Comparison of ENCODE assay signal across 30 cellular contexts in genomic region chr19:30318261-30318660, GRCh38. TPM values are rescaled to one million over a fixed set of nuclear protein-coding genes. Genes with fewer than 3 reads are reported as not detected.
"Had no signal": no experiment of that assay in that cellular context is flagged by ENCODE, and none has a peak within 500 bp of the region (broad histone marks: within the 10 kb centered on the region; RNA-seq: fewer than 3 reads in every experiment).

No MANE protein-coding gene starts in this region.

- DNase-seq: activated CD4-positive, alpha-beta memory T cell treated with anti-CD3 and anti-CD28 coated beads, Interleukin-2, amount 10 ng/mL, durations not matched to agents 7 days and 5 days; activated CD4-positive, alpha-beta T cell treated with anti-CD3 and anti-CD28 coated beads for 1 hour; activated CD4-positive, alpha-beta T cell treated with anti-CD3 and anti-CD28 coated beads for 4 hours; activated CD4-positive, alpha-beta T cell treated with anti-CD3 and anti-CD28 coated beads, Interleukin-2, amount 10 ng/mL, durations not matched to agents 7 days and 5 days; activated CD4-positive, alpha-beta T cell treated with anti-CD3 and anti-CD28 coated beads, Interleukin-2, amount 50 U/mL, for 4 hours; activated CD4-positive, CD25-positive, alpha-beta regulatory T cell; activated CD8-positive, alpha-beta memory T cell treated with anti-CD3 and anti-CD28 coated beads, Interleukin-2, amount 50 U/mL, for 48 hours; activated gamma-delta T cell; activated naive CD4-positive, alpha-beta T cell; activated naive CD4-positive, alpha-beta T cell treated with anti-CD3 and anti-CD28 coated beads, Interleukin-2, amount 10 ng/mL, durations not matched to agents 7 days and 5 days; activated naive CD8-positive, alpha-beta T cell treated with anti-CD3 and anti-CD28 coated beads, Interleukin-2, amount 10 ng/mL, durations not matched to agents 7 days and 5 days; activated T-cell treated with anti-CD3 and anti-CD28 coated beads for 4 hours; activated T-cell treated with anti-CD3 and anti-CD28 coated beads, Interleukin-2, amount 50 U/mL, for 24 hours; activated T-cell treated with anti-CD3 and anti-CD28 coated beads, Interleukin-2, amount 50 U/mL, for 72 hours; anterior cingulate cortex; brain microvascular endothelial cell; effector memory CD4-positive, alpha-beta T cell; foreskin fibroblast; T-helper 2 cell had no signal

- H3K36me3 ChIP-seq: brain microvascular endothelial cell had no signal

- H3K27ac Mint-ChIP-seq: activated CD4-positive, alpha-beta memory T cell treated with anti-CD3 and anti-CD28 coated beads, Interleukin-2, amount 10 ng/mL, durations not matched to agents 7 days and 5 days; activated CD4-positive, alpha-beta T cell treated with anti-CD3 and anti-CD28 coated beads, Interleukin-2, amount 10 ng/mL, durations not matched to agents 7 days and 5 days; activated naive CD4-positive, alpha-beta T cell treated with anti-CD3 and anti-CD28 coated beads, Interleukin-2, amount 10 ng/mL, durations not matched to agents 7 days and 5 days; activated naive CD4-positive, alpha-beta T cell treated with anti-CD3 and anti-CD28 coated beads, Interleukin-2, amount 50 U/mL, for 72 hours; activated naive CD8-positive, alpha-beta T cell treated with anti-CD3 and anti-CD28 coated beads, Interleukin-2, amount 10 ng/mL, durations not matched to agents 7 days and 5 days; activated T-cell treated with anti-CD3 and anti-CD28 coated beads, Interleukin-2, amount 50 U/mL, for 24 hours; activated T-cell treated with anti-CD3 and anti-CD28 coated beads, Interleukin-2, amount 50 U/mL, for 72 hours; endodermal cell had no signal

- H3K36me3 Mint-ChIP-seq: activated naive CD4-positive, alpha-beta T cell treated with anti-CD3 and anti-CD28 coated beads, Interleukin-2, amount 10 ng/mL, durations not matched to agents 7 days and 5 days; activated naive CD4-positive, alpha-beta T cell treated with anti-CD3 and anti-CD28 coated beads, Interleukin-2, amount 50 U/mL, for 72 hours; activated naive CD8-positive, alpha-beta T cell treated with anti-CD3 and anti-CD28 coated beads, Interleukin-2, amount 10 ng/mL, durations not matched to agents 7 days and 5 days had no signal

- H3K27me3 Mint-ChIP-seq: activated CD4-positive, alpha-beta memory T cell treated with anti-CD3 and anti-CD28 coated beads, Interleukin-2, amount 10 ng/mL, durations not matched to agents 7 days and 5 days; activated CD4-positive, alpha-beta T cell treated with anti-CD3 and anti-CD28 coated beads, Interleukin-2, amount 10 ng/mL, durations not matched to agents 7 days and 5 days; activated naive CD4-positive, alpha-beta T cell treated with anti-CD3 and anti-CD28 coated beads, Interleukin-2, amount 10 ng/mL, durations not matched to agents 7 days and 5 days; activated naive CD8-positive, alpha-beta T cell treated with anti-CD3 and anti-CD28 coated beads, Interleukin-2, amount 10 ng/mL, durations not matched to agents 7 days and 5 days; activated T-cell treated with anti-CD3 and anti-CD28 coated beads, Interleukin-2, amount 50 U/mL, for 24 hours; central memory CD8-positive, alpha-beta T cell had no signal

- H3K4me3 Mint-ChIP-seq: activated CD4-positive, alpha-beta memory T cell treated with anti-CD3 and anti-CD28 coated beads, Interleukin-2, amount 10 ng/mL, durations not matched to agents 7 days and 5 days; activated CD4-positive, alpha-beta T cell treated with anti-CD3 and anti-CD28 coated beads, Interleukin-2, amount 10 ng/mL, durations not matched to agents 7 days and 5 days; activated naive CD4-positive, alpha-beta T cell treated with anti-CD3 and anti-CD28 coated beads, Interleukin-2, amount 10 ng/mL, durations not matched to agents 7 days and 5 days; activated naive CD8-positive, alpha-beta T cell treated with anti-CD3 and anti-CD28 coated beads, Interleukin-2, amount 10 ng/mL, durations not matched to agents 7 days and 5 days; activated T-cell treated with anti-CD3 and anti-CD28 coated beads, Interleukin-2, amount 50 U/mL, for 24 hours; activated T-cell treated with anti-CD3 and anti-CD28 coated beads, Interleukin-2, amount 50 U/mL, for 72 hours; central memory CD8-positive, alpha-beta T cell; endodermal cell had no signal

- FAIRE-seq: astrocyte, bronchial epithelial cell, colon, frontal cortex had no signal

- H3K27me3 ChIP-seq: brain microvascular endothelial cell had no signal

- ATAC-seq: activated naive CD4-positive, alpha-beta T cell treated with anti-CD3 and anti-CD28 coated beads, Interleukin-2, amount 50 U/mL, for 72 hours; activated T-cell treated with anti-CD3 and anti-CD28 coated beads, Interleukin-2, amount 50 U/mL, for 72 hours; esophagus mucosa had no signal

- H3K9me3 Mint-ChIP-seq: activated CD4-positive, alpha-beta memory T cell treated with anti-CD3 and anti-CD28 coated beads, Interleukin-2, amount 10 ng/mL, durations not matched to agents 7 days and 5 days; activated CD4-positive, alpha-beta T cell treated with anti-CD3 and anti-CD28 coated beads, Interleukin-2, amount 10 ng/mL, durations not matched to agents 7 days and 5 days; activated naive CD8-positive, alpha-beta T cell treated with anti-CD3 and anti-CD28 coated beads, Interleukin-2, amount 10 ng/mL, durations not matched to agents 7 days and 5 days had no signal

- H3K4me1 Mint-ChIP-seq: activated CD4-positive, alpha-beta memory T cell treated with anti-CD3 and anti-CD28 coated beads, Interleukin-2, amount 10 ng/mL, durations not matched to agents 7 days and 5 days; activated CD4-positive, alpha-beta T cell treated with anti-CD3 and anti-CD28 coated beads, Interleukin-2, amount 10 ng/mL, durations not matched to agents 7 days and 5 days; activated naive CD4-positive, alpha-beta T cell treated with anti-CD3 and anti-CD28 coated beads, Interleukin-2, amount 10 ng/mL, durations not matched to agents 7 days and 5 days; activated naive CD8-positive, alpha-beta T cell treated with anti-CD3 and anti-CD28 coated beads, Interleukin-2, amount 10 ng/mL, durations not matched to agents 7 days and 5 days; central memory CD8-positive, alpha-beta T cell; endodermal cell had no signal

- H3K27ac ChIP-seq: brain microvascular endothelial cell had no signal

RNA-seq across cellular contexts. Expression of gene ZNF536, which starts 53.9 kb away (rescaled TPM):
- total RNA-seq: activated CD4-positive, alpha-beta memory T cell treated with anti-CD3 and anti-CD28 coated beads, Interleukin-2, amount 10 ng/mL, durations not matched to agents 7 days and 5 days; activated CD4-positive, alpha-beta T cell treated with anti-CD3 and anti-CD28 coated beads, Interleukin-2, amount 10 ng/mL, durations not matched to agents 7 days and 5 days; activated naive CD4-positive, alpha-beta T cell treated with anti-CD3 and anti-CD28 coated beads, Interleukin-2, amount 50 U/mL, for 72 hours; activated naive CD8-positive, alpha-beta T cell treated with anti-CD3 and anti-CD28 coated beads, Interleukin-2, amount 10 ng/mL, durations not matched to agents 7 days and 5 days; bronchial epithelial cell; dermis microvascular lymphatic vessel endothelial cell; endodermal cell; epithelial cell of proximal tubule; T-helper 1 cell treated with Interleukin-12 subunit alpha and Interleukin-12 subunit beta and Interleukin-4 antibody, amounts not matched to agents 30 ng/mL and 1 ng/mL, for 36 hours had no signal
